In the genomic region with DNA sequence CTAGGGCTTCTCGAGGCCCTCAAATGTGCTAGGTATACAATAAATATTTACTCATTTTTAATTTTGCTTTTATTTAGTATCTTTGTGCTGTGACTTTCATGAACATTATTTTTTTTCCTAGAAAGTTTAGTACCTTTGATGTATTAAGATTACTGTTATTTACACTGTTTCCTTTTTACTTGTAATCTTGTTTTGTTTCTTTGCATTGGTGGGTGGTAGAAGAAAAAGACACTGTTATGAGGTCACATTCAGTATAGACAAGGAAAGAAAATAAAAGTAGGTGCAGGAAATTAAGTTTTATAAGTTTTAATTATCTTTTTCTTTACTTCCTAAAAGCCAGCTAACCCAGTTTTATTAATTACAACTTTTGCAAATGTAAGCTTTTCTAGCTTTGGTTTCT, we compare ENCODE assay signal across 16 cellular contexts. TPM values are rescaled to one million over a fixed set of nuclear protein-coding genes. Genes with fewer than 3 reads are reported as not detected.
A peak's percentile ranks its signal among the peaks of the same experiment; 100 is the strongest.
DNase-seq lines count a peak whose midpoint lies in the region; ATAC-seq lines count a peak whose summit lies in the region.
"Had no signal": no experiment of that assay in that cellular context is flagged by ENCODE, and none has a peak within 500 bp of the region (broad histone marks: within the 10 kb centered on the region; RNA-seq: fewer than 3 reads in every experiment).

No MANE protein-coding gene starts in this region.

- H3K9me3 Mint-ChIP-seq in activated naive CD4-positive, alpha-beta T cell treated with anti-CD3 and anti-CD28 coated beads, Interleukin-2, amount 50 U/mL, for 24 hours, result no peaks in the 10 kb centered on the region
- no peaks in the 10 kb centered on the region for H3K9me3 Mint-ChIP-seq in IgD-negative memory B cell
- H3K9me3 Mint-ChIP-seq in activated naive CD8-positive, alpha-beta T cell treated with anti-CD3 and anti-CD28 coated beads, Interleukin-2, amount 50 U/mL, for 24 hours, result peaks cover 9% of the 10 kb centered on the region

- no peaks in the 10 kb centered on the region for H3K27me3 Mint-ChIP-seq in activated naive CD4-positive, alpha-beta T cell treated with anti-CD3 and anti-CD28 coated beads, Interleukin-2, amount 50 U/mL, for 24 hours
- H3K27me3 Mint-ChIP-seq in IgD-negative memory B cell, result no peaks in the 10 kb centered on the region
- H3K27me3 Mint-ChIP-seq in activated naive CD8-positive, alpha-beta T cell treated with anti-CD3 and anti-CD28 coated beads, Interleukin-2, amount 50 U/mL, for 24 hours, result no peaks in the 10 kb centered on the region

- peak overlapping the region; percentile 77 for H3K27ac Mint-ChIP-seq in activated naive CD4-positive, alpha-beta T cell treated with anti-CD3 and anti-CD28 coated beads, Interleukin-2, amount 50 U/mL, for 24 hours
- peak overlapping the region in 2 of 3 donors; percentile 1 to 51 for H3K27ac Mint-ChIP-seq in IgD-negative memory B cell
- H3K27ac Mint-ChIP-seq in activated naive CD8-positive, alpha-beta T cell treated with anti-CD3 and anti-CD28 coated beads, Interleukin-2, amount 50 U/mL, for 24 hours, result peak overlapping the region; percentile 10

- peaks cover 24% of the 10 kb centered on the region for H3K4me1 Mint-ChIP-seq in activated naive CD4-positive, alpha-beta T cell treated with anti-CD3 and anti-CD28 coated beads, Interleukin-2, amount 50 U/mL, for 24 hours
- peaks cover 13 to 37% (median 34%) of the 10 kb centered on the region in 3 donors for H3K4me1 Mint-ChIP-seq in IgD-negative memory B cell
- H3K4me1 Mint-ChIP-seq in activated naive CD8-positive, alpha-beta T cell treated with anti-CD3 and anti-CD28 coated beads, Interleukin-2, amount 50 U/mL, for 24 hours, result peaks cover 82% of the 10 kb centered on the region

- peak overlapping the region; percentile 28 for H3K4me3 Mint-ChIP-seq in activated naive CD4-positive, alpha-beta T cell treated with anti-CD3 and anti-CD28 coated beads, Interleukin-2, amount 50 U/mL, for 24 hours
- H3K4me3 Mint-ChIP-seq in IgD-negative memory B cell, result no peak overlapping the region
- H3K4me3 Mint-ChIP-seq in activated naive CD8-positive, alpha-beta T cell treated with anti-CD3 and anti-CD28 coated beads, Interleukin-2, amount 50 U/mL, for 24 hours, result no peak overlapping the region

- DNase-seq in activated naive CD4-positive, alpha-beta T cell treated with Interleukin-2 at 50 U/mL for 16 hours, result no peak
- DNase-seq in activated naive CD8-positive, alpha-beta T cell treated with anti-CD3 and anti-CD28 coated beads, Interleukin-2, amount 50 U/mL, for 24 hours, result no peak
- no peak for DNase-seq in ecto neural progenitor cell (ENCODE audit: low spot score)
- DNase-seq in NCI-H446 (lab: John Stamatoyannopoulos, UW), result no peak
- no peak for DNase-seq in NCI-H146 (lab: John Stamatoyannopoulos, UW)
- DNase-seq: ACHN, C1 segment of cervical spinal cord, COR-L47, NCI-H1105, NCI-H1694, NCI-H510A treated with DMSO at 0.1 percent for 48 hours, NCI-H774, SHP77 treated with DMSO at 0.1 percent for 48 hours had no signal

- no peak for ATAC-seq in activated naive CD8-positive, alpha-beta T cell treated with anti-CD3 and anti-CD28 coated beads, Interleukin-2, amount 50 U/mL, for 24 hours
- ATAC-seq: K562 had no signal

- H3K36me3 Mint-ChIP-seq in activated naive CD4-positive, alpha-beta T cell treated with anti-CD3 and anti-CD28 coated beads, Interleukin-2, amount 50 U/mL, for 24 hours, result peaks cover 27% of the 10 kb centered on the region
- peaks cover 11% of the 10 kb centered on the region for H3K36me3 Mint-ChIP-seq in IgD-negative memory B cell
- H3K36me3 Mint-ChIP-seq in activated naive CD8-positive, alpha-beta T cell treated with anti-CD3 and anti-CD28 coated beads, Interleukin-2, amount 50 U/mL, for 24 hours (ENCODE audit: low read depth), result peaks cover 52% of the 10 kb centered on the region

RNA-seq across cellular contexts. Expression of a gene that starts 23.0 kb away (rescaled TPM):
- polyA plus RNA-seq in IgD-negative memory B cell, result 51.9 TPM

Comparison
In these comparisons a context has a peak if more than half of its experiments do, and no peak if none do; other contexts are left out.
1. H3K27ac Mint-ChIP-seq: peak in every context shown above with its lines; median percentile 77 in activated naive CD4-positive, alpha-beta T cell treated with anti-CD3 and anti-CD28 coated beads, Interleukin-2, amount 50 U/mL, for 24 hours; 26 in IgD-negative memory B cell; 10 in activated naive CD8-positive, alpha-beta T cell treated with anti-CD3 and anti-CD28 coated beads, Interleukin-2, amount 50 U/mL, for 24 hours.